Comparison of ENCODE assay signal across 22 cellular contexts in the genomic region with DNA sequence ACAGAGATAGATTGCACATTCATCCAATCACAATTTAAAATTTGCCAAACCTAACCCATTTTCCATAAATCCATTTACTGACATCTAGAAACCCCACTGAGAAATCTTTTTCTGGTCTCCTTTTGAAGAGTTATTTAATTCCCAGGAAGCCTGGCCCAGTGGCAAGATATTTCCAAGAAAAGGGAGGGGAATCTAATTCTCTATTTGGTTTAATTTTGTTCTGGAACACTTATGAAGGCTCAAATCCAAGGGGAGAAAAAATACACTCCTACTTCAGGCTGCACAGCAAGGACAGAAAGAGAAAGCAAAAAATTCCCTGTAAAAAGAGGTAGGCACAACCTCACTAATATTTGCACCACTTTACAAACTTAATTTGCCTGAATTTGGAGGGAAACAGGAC.
"Had no signal": no experiment of that assay in that cellular context is flagged by ENCODE, and none has a peak within 500 bp of the region (broad histone marks: within the 10 kb centered on the region; RNA-seq: fewer than 3 reads in every experiment).

No MANE protein-coding gene starts in this region.

- DNase-seq: naive thymus-derived CD4-positive, alpha-beta T cell; natural killer cell; occipital lobe; ovary; posterior cingulate gyrus; psoas muscle; right cardiac atrium; right lobe of liver; spleen; stimulated activated CD4-positive, alpha-beta T cell treated with anti-CD3 and anti-CD28 coated beads, Interleukin-12 subunit alpha, Interleukin-12 subunit beta, amount 100 ng/mL, for 4 hours; stimulated activated CD4-positive, alpha-beta T cell treated with anti-CD3 and anti-CD28 coated beads, Interleukin-1b, Interleukin-23, amount 100 ng/mL, for 48 hours; stimulated activated CD4-positive, alpha-beta T cell treated with anti-CD3 and anti-CD28 coated beads, Interleukin-4, amount 100 ng/mL, for 1 hour; stimulated activated CD4-positive, alpha-beta T cell treated with anti-CD3 and anti-CD28 coated beads, Interleukin-4, amount 100 ng/mL, for 4 hours; stimulated activated CD8-positive, alpha-beta memory T cell treated with anti-CD3 and anti-CD28 coated beads, Interleukin-4, amount 100 ng/mL, for 48 hours; stimulated activated naive CD4-positive, alpha-beta T cell; stimulated activated naive CD8-positive, alpha-beta T cell treated with anti-CD3 and anti-CD28 coated beads, Interleukin-15, amount 100 ng/mL, for 72 hours; stimulated activated naive CD8-positive, alpha-beta T cell treated with anti-CD3 and anti-CD28 coated beads, Interleukin-15, Interleukin-2, amounts not matched to agents 100 U/mL and 50 U/mL, for 24 hours; substantia nigra; tibial artery; transverse colon; upper lobe of right lung; uterus had no signal
